In the genomic region with DNA sequence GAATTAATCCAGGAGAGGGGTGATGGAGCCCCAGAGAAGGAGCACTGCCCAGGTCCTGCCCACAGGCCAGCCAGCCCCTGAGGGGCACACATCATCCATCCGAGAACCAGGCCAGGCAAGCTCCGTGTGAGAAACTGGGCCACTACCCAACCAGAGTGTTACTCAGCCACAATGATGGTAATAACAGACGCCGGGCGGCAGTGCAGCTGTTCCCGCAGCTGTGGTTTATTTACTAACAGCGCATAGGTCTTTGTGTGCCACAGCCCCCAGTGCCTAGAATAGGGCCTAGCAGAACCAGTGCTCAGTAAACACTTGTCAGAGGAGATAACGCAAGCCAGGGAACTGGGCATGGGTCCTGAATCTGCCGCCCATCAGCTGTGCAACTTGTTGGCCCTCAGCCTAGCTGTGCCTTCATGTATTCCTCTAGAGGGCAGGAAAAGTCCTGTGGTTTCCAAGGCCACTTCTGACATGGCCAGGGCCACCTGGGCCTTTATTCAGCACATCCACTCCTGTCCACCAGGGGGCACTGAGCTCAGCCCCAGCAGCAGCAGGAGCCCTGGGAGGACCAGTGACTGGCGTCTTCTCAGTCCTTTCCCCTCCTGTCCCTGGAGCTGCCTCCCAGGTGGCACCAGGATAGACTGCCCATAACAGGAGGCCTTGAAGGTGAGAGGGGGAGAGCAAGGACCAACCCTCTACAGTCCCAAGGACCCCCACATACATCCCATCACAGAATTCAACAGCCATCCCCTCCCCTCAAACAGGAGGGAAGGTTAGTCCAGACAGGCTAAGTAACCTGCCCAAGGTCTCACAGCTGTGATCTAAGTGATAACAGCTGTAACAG, we compare ENCODE assay signal across 9 cellular contexts. TPM values are rescaled to one million over a fixed set of nuclear protein-coding genes. Genes with fewer than 3 reads are reported as not detected.
DNase-seq lines count a peak whose midpoint lies in the region; ATAC-seq and TF ChIP-seq lines count a peak whose summit lies in the region.
"Had no signal": no experiment of that assay in that cellular context is flagged by ENCODE, and none has a peak within 500 bp of the region (broad histone marks: within the 10 kb centered on the region; RNA-seq: fewer than 3 reads in every experiment).

No MANE protein-coding gene starts in this region.

- H2AK9ac ChIP-seq in IMR-90 (replicated peaks; ENCODE audit: low read depth, low read length, poor library complexity) = peak overlapping the region; percentile 48

- H3K27ac ChIP-seq in IMR-90 (ENCODE audit: insufficient read depth, low read length) (no peak overlapping the region), RWPE1 (peak overlapping the region; percentile 84), foreskin keratinocyte (no peak overlapping the region), prostate gland (no peak overlapping the region)
- H3K27ac ChIP-seq: SK-N-MC had no signal

- H3K36me3 ChIP-seq in IMR-90 (ENCODE audit: control insufficient read depth, insufficient read depth, low read length) (peaks cover 19% of the 10 kb centered on the region), prostate gland (peaks cover 0 to 3% of the 10 kb centered on the region in 2 donors)

- H3K4me2 ChIP-seq in IMR-90 (ENCODE audit: low read depth, low read length) = no peak overlapping the region

- POLR2A ChIA-PET in IMR-90 (lab: Charles Lee; ENCODE audit: unreplicated experiment) = no interaction called here
- POLR2A ChIA-PET in RWPE1 (lab: Yijun Ruan, JAX; ENCODE audit: low non-redundant PET) = interaction anchor here (0.5 to 0.6 kb wide), 2 partner anchors 12 to 177 kb away, joined by 4 read pairs; no protein-coding TSS in a partner anchor

- H2AFZ ChIP-seq in IMR-90 (replicated peaks; ENCODE audit: low read length, poor library complexity) = peak overlapping the region; percentile 53

- dilution Hi-C loops in IMR-90 (cut with HindIII; ENCODE audit: low sequenced_read_pairs, unreplicated experiment) = no loop called here

- peak; percentile 53 for DNase-seq in COR-L47 (lab: John Stamatoyannopoulos, UW)
- peak; percentile 65 for DNase-seq in IMR-90
- no peak for DNase-seq in RWPE1 (ENCODE audit: low spot score)
- peak; percentile 58 for DNase-seq in activated T-helper 9 cell treated with anti-CD3 and anti-CD28 coated beads, Interleukin-2, amount 50 U/mL, for 16 hours (ENCODE audit: low read depth)
- peak in 1 of 2 donors; percentile 55 for DNase-seq in foreskin keratinocyte
- peak; percentile 65 for DNase-seq in prostate gland (ENCODE audit: low spot score)

- H4K8ac ChIP-seq in IMR-90 (ENCODE audit: low read depth in 2 of 2, low read length in 2 of 2) = peak overlapping the region in 1 of 2 experiments; percentile 45; a peak in 1 of 4 replicates

- H3K4me3 ChIP-seq in IMR-90 (ENCODE audit: insufficient read depth, low read depth, low read length) (no peak overlapping the region), prostate gland (no peak overlapping the region)

- no peak overlapping the region for H3K9ac ChIP-seq in IMR-90 (ENCODE audit: low read depth, low read length)

- BruUV-seq in IMR-90 (replicated peaks; lab: Mats Ljungman, UMichigan) = no TSS peak

- ATAC-seq in IMR-90 (ENCODE audit: low read depth) (peak; percentile 24), foreskin keratinocyte (peak; percentile 54), HG02870 (IDR thresholded peaks at IDR 0.05; ENCODE audit: unreplicated experiment) (no peak), GM18502 (IDR thresholded peaks at IDR 0.05; ENCODE audit: poor library complexity, unreplicated experiment) (no peak)

- peaks cover 7% of the 10 kb centered on the region; the same call in 1 of the 2 replicates for H3K4me1 ChIP-seq in IMR-90 (ENCODE audit: control insufficient read depth, insufficient read depth, low read length)
- H3K4me1 ChIP-seq in foreskin keratinocyte = no peaks in the 10 kb centered on the region
- peaks cover 11% of the 10 kb centered on the region for H3K4me1 ChIP-seq in prostate gland (replicated peaks)

- TF ChIP-seq RAD21 in IMR-90 (IDR thresholded peaks at IDR 0.05; ENCODE audit: low read length) = peak; percentile 49

- CTCF ChIA-PET in IMR-90 (lab: Yijun Ruan, JAX) = interaction anchor here (0.6 to 1.6 kb wide), 10 partner anchors 10 to 238 kb away, joined by 3 to 8 read pairs (median 4); no protein-coding TSS in a partner anchor
- CTCF ChIA-PET in RWPE1 (lab: Yijun Ruan, JAX) = interaction anchor here (0.6 to 3.3 kb wide), 18 partner anchors 18 to 238 kb away, joined by 3 to 12 read pairs (median 5); partner anchors contain the start of gene GRK6

- H2BK15ac ChIP-seq in IMR-90 (ENCODE audit: low read depth, low read length) = no peak overlapping the region

- 0 out of 2 replicates have a peak, but pooled peaks cover 4% of the 10 kb centered on the region for H3K9me1 ChIP-seq in IMR-90 (ENCODE audit: insufficient read depth, low read length)

- H2AK5ac ChIP-seq in IMR-90 (ENCODE audit: low read depth, low read length) = no peak overlapping the region; the same call in 1 of the 2 replicates

- TF ChIP-seq POLR2A in IMR-90 (IDR thresholded peaks at IDR 0.05; ENCODE audit: low read depth, low read length) (no peak), prostate gland (IDR thresholded peaks at IDR 0.05) (no peak)

- peak; percentile 77 for TF ChIP-seq CTCF in IMR-90 (conservative IDR thresholded peaks at IDR 0.05; ENCODE audit: low read depth, low read length)
- peak; percentile 94 for TF ChIP-seq CTCF in RWPE1 (conservative IDR thresholded peaks at IDR 0.05; ENCODE audit: low read depth)
- peak; percentile 91 for TF ChIP-seq CTCF in foreskin keratinocyte (conservative IDR thresholded peaks at IDR 0.05)
- TF ChIP-seq CTCF in prostate gland (IDR thresholded peaks at IDR 0.05) = peak; percentile 46 to 79 (median 66)

- no peak overlapping the region for H3K14ac ChIP-seq in IMR-90 (replicated peaks; ENCODE audit: low read depth, low read length)

- H4K91ac ChIP-seq in IMR-90 (ENCODE audit: insufficient read depth, low read depth, low read length) = no peak overlapping the region

- in situ Hi-C loops in IMR-90 (cut with MboI; ENCODE audit: low sequenced_read_pairs) = loop anchor here (5.0 kb wide), 1 partner anchor 138 kb away; the partner anchor contains the start of gene PRR7

- H4K5ac ChIP-seq in IMR-90 (ENCODE audit: low read depth, low read length) = no peak overlapping the region

- intact Hi-C loops in IMR-90 (cut with micrococcal nuclease) (loop anchor here (2.0 kb wide), 2 partner anchors 147 to 191 kb away; no protein-coding TSS in a partner anchor), prostate gland (cut with DNase I) (loop anchor here (5.0 kb wide), 2 partner anchors 48 to 197 kb away; partner anchors contain the start of gene RGS14)

- H4K20me1 ChIP-seq in IMR-90 (ENCODE audit: insufficient read depth, low read length) = peaks cover 44% of the 10 kb centered on the region

- H3K9me3 ChIP-seq in IMR-90 (ENCODE audit: control insufficient read depth, insufficient read depth, low read length) (no peaks in the 10 kb centered on the region), prostate gland (no peaks in the 10 kb centered on the region)

- no peak overlapping the region for H3K56ac ChIP-seq in IMR-90 (ENCODE audit: extremely low read depth, insufficient read depth, low read length)

- H3K27me3 ChIP-seq in IMR-90 (ENCODE audit: control insufficient read depth, insufficient read depth, low read length) (no peaks in the 10 kb centered on the region), foreskin keratinocyte (no peaks in the 10 kb centered on the region), prostate gland (replicated peaks; ENCODE audit: insufficient read depth) (no peaks in the 10 kb centered on the region)

- no peak overlapping the region for H3K23ac ChIP-seq in IMR-90 (ENCODE audit: low read depth, low read length)

- H2BK20ac ChIP-seq in IMR-90 (ENCODE audit: low read depth, low read length) = no peak overlapping the region

- H2BK120ac ChIP-seq in IMR-90 (ENCODE audit: low read depth, low read length) = no peak overlapping the region

- no peak overlapping the region for H3K18ac ChIP-seq in IMR-90 (ENCODE audit: low read depth, low read length)

- H2BK5ac ChIP-seq in IMR-90 (ENCODE audit: low read depth, low read length, poor library complexity, severe bottlenecking) = no peak overlapping the region

- H3K4ac ChIP-seq in IMR-90 (ENCODE audit: low read depth, low read length) = no peak overlapping the region

- peaks cover 9 to 65% of the 10 kb centered on the region in 2 experiments; a peak in 3 of 4 replicates for H3K79me1 ChIP-seq in IMR-90 (ENCODE audit: low read depth in 1 of 2, low read length in 2 of 2)

- 100% methylated on average over 1 of the region's 10 CpGs; no CpG with 5 or more reads in 1 of the 2 experiments for WGBS in IMR-90 (ENCODE audit: extremely low coverage in 2 of 2, insufficient read length in 1 of 2), 2 experiments
- WGBS in prostate gland = 57% methylated on average over 10 of the region's 10 CpGs

RNA-seq across cellular contexts. Expression of gene MXD3, which starts 2.1 kb away (rescaled TPM):
- total RNA-seq in IMR-90 (2012; rRNA removed) = 5.6 and 7.3 TPM in 2 replicates
- polyA plus RNA-seq in IMR-90 (2012; rRNA removed) = 12.9 and 14.5 TPM in 2 replicates
- 12.4 and 23.8 TPM in 2 replicates for polyA plus RNA-seq in IMR-90 (2012; cell fraction: cytosol; rRNA removed)
- 46.2 and 104 TPM in 2 replicates for polyA plus RNA-seq in IMR-90 (2012; cell fraction: nucleus; rRNA removed; ENCODE audit: low replicate concordance)
- total RNA-seq in foreskin keratinocyte = 4.6 and 6.0 TPM in 2 replicates
- 6.3 and 6.7 TPM in 2 replicates for polyA plus RNA-seq in foreskin keratinocyte
- total RNA-seq in prostate gland = 10 to 100 TPM; 13.5 to 20.5 TPM

RNA-seq across cellular contexts. Expression of gene PRELID1, which starts 6.0 kb away (rescaled TPM):
- 115 and 116 TPM in 2 replicates for total RNA-seq in IMR-90 (2012; rRNA removed)
- 239 and 277 TPM in 2 replicates for polyA plus RNA-seq in IMR-90 (2012; rRNA removed)
- 256 and 277 TPM in 2 replicates for polyA plus RNA-seq in IMR-90 (2012; cell fraction: cytosol; rRNA removed)
- polyA plus RNA-seq in IMR-90 (2012; cell fraction: nucleus; rRNA removed; ENCODE audit: low replicate concordance) = 79.4 and 122 TPM in 2 replicates
- total RNA-seq in foreskin keratinocyte = 281 and 287 TPM in 2 replicates
- 393 and 452 TPM in 2 replicates for polyA plus RNA-seq in foreskin keratinocyte
- 10 to 100 TPM; 76.5 to 95.8 TPM for total RNA-seq in prostate gland

RNA-seq across cellular contexts. Expression of gene RAB24, which starts 6.1 kb away (rescaled TPM):
- total RNA-seq in IMR-90 (2012; rRNA removed) (15.6 and 18.5 TPM in 2 replicates), foreskin keratinocyte (12.1 and 12.7 TPM in 2 replicates), prostate gland (10 to 100 TPM; 30.0 to 30.4 TPM)
- polyA plus RNA-seq in IMR-90 (2012; rRNA removed) (60.8 and 71.1 TPM in 2 replicates), foreskin keratinocyte (20.8 and 21.6 TPM in 2 replicates)
- 84.6 and 99.1 TPM in 2 replicates for polyA plus RNA-seq in IMR-90 (2012; cell fraction: cytosol; rRNA removed)
- polyA plus RNA-seq in IMR-90 (2012; cell fraction: nucleus; rRNA removed; ENCODE audit: low replicate concordance) = 302 and 389 TPM in 2 replicates

RNA-seq across cellular contexts. Expression of gene LMAN2, which starts 41.9 kb away (rescaled TPM):
- total RNA-seq in IMR-90 (2012; rRNA removed) (164 and 303 TPM in 2 replicates), foreskin keratinocyte (148 TPM in 2 replicates), prostate gland (100 to 1,000 TPM; 350 to 369 TPM)
- polyA plus RNA-seq in IMR-90 (2012; rRNA removed) (251 and 253 TPM in 2 replicates), foreskin keratinocyte (187 and 188 TPM in 2 replicates)
- polyA plus RNA-seq in IMR-90 (2012; cell fraction: cytosol; rRNA removed) = 241 and 386 TPM in 2 replicates
- 123 and 180 TPM in 2 replicates for polyA plus RNA-seq in IMR-90 (2012; cell fraction: nucleus; rRNA removed; ENCODE audit: low replicate concordance)

RNA-seq across cellular contexts. Expression of gene RGS14, which starts 48.2 kb away (rescaled TPM):
- total RNA-seq in IMR-90 (2012; rRNA removed) (1.1 TPM in 2 replicates), foreskin keratinocyte (19.6 and 22.1 TPM in 2 replicates), prostate gland (10 to 100 TPM; 13.3 to 24.2 TPM)
- polyA plus RNA-seq in IMR-90 (2012; rRNA removed) (6.5 and 7.6 TPM in 2 replicates), foreskin keratinocyte (20.2 and 22.1 TPM in 2 replicates)
- 8.3 and 12.9 TPM in 2 replicates for polyA plus RNA-seq in IMR-90 (2012; cell fraction: cytosol; rRNA removed)
- 12.4 and 21.2 TPM in 2 replicates for polyA plus RNA-seq in IMR-90 (2012; cell fraction: nucleus; rRNA removed; ENCODE audit: low replicate concordance)

Comparison
In these comparisons a context has a peak if more than half of its experiments do, and no peak if none do; other contexts are left out.
1. ATAC-seq: peak in IMR-90 (single experiment) and foreskin keratinocyte (single experiment); none in HG02870 (single experiment) and GM18502 (single experiment).
2. Peak in every context shown above with its lines, with median percentiles within 50 percentile points of each other: CTCF ChIP-seq.